In the genomic region with DNA sequence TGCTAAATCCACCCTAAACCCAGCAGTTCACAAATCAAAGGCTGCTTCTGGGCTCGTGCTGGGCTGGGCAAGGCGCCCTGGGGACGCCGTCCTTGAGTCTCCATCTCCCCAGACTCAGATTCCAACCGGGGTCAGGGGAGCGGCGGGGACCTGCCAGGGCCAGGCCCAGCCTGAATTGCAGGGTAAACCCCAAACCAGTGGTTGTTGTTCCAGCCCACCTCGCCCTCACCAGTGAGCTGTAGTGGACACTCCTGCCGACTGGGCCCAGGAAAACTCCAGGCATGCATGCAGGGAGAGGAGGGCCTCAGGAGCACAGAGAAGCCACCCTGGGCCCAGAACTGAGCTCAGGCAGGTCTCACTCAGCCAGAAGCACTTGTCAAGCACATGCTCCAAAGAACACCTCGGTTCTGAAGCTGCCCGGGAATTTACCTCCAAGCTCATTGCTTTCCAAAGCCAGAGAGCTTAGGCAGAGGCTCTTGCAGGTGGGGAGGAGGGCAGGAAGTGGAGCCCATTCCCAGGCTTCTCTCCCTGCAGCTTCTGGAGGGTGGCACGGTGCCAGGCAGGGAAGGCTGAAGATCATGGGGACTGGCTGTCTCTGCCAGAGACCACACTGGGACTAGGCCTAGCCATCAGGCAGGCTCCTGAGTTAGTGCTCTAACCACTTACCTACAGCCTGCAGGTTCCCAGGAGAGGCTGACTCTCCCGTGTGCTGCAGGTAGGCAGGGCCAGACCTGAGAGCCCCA, we compare ENCODE assay signal across 16 cellular contexts.
DNase-seq lines count a peak whose midpoint lies in the region; ATAC-seq lines count a peak whose summit lies in the region.
"Had no signal": no experiment of that assay in that cellular context is flagged by ENCODE, and none has a peak within 500 bp of the region (broad histone marks: within the 10 kb centered on the region; RNA-seq: fewer than 3 reads in every experiment).

No MANE protein-coding gene starts in this region.

- no peak overlapping the region for H2AFZ ChIP-seq in neuronal stem cell (ENCODE audit: low read length)

- peak overlapping the region; percentile 50 for H3K9ac ChIP-seq in neuronal stem cell (ENCODE audit: low read depth, low read length, poor library complexity)

- no peak overlapping the region for H3K4me3 ChIP-seq in neuronal stem cell (ENCODE audit: low read length in 2 of 2)
- H3K4me3 ChIP-seq: adrenal gland, tibial nerve had no signal

- H4K8ac ChIP-seq in neuronal stem cell (ENCODE audit: low read depth, low read length), result no peak overlapping the region

- H3K4me2 ChIP-seq in neuronal stem cell (ENCODE audit: insufficient read depth, low read length, poor library complexity, severe bottlenecking), result no peak overlapping the region

- no peaks in the 10 kb centered on the region for H3K9me3 ChIP-seq in neuronal stem cell (replicated peaks in 1 of 2; ENCODE audit: control insufficient read depth in 2 of 2, insufficient read depth in 1 of 2, low read depth in 1 of 2, low read length in 2 of 2)
- H3K9me3 ChIP-seq: tibial nerve had no signal

- H2BK15ac ChIP-seq in neuronal stem cell (ENCODE audit: low read length), result peak overlapping the region; percentile 81

- H3K23ac ChIP-seq in neuronal stem cell (ENCODE audit: low read depth, low read length, poor library complexity), result no peak overlapping the region

- H2BK12ac ChIP-seq in neuronal stem cell (ENCODE audit: low read length), result no peak overlapping the region

- H4K91ac ChIP-seq in neuronal stem cell (ENCODE audit: low read depth, low read length, poor library complexity), result no peak overlapping the region

- no peak for ATAC-seq in GM18502 (IDR thresholded peaks at IDR 0.05; ENCODE audit: poor library complexity, unreplicated experiment)
- ATAC-seq: WTC11 had no signal

- no peaks in the 10 kb centered on the region for H3K36me3 ChIP-seq in neuronal stem cell (replicated peaks in 1 of 2; ENCODE audit: control insufficient read depth in 2 of 2, insufficient read depth in 2 of 2, low read length in 2 of 2)
- H3K36me3 ChIP-seq: adrenal gland, tibial nerve had no signal

- peak; percentile 23 for DNase-seq in NCI-H1694 treated with DMSO at 0.1 percent for 48 hours (lab: John Stamatoyannopoulos, UW)
- DNase-seq in NCI-H1694 (lab: John Stamatoyannopoulos, UW), result no peak
- peak; percentile 4 for DNase-seq in HT1080 (ENCODE audit: low read depth)
- peak; percentile 64 to 75 for DNase-seq in SHP77 (lab: John Stamatoyannopoulos, UW)
- DNase-seq in neuronal stem cell (ENCODE audit: low spot score), result no peak
- no peak for DNase-seq in NCI-H2196 (lab: John Stamatoyannopoulos, UW; ENCODE audit: unreplicated experiment)
- no peak for DNase-seq in GOT3 (lab: John Stamatoyannopoulos, UW)
- DNase-seq: caudate nucleus; effector memory CD4-positive, alpha-beta T cell; NCI-H187 treated with DMSO at 0.1 percent for 48 hours; NK-92 treated with Interleukin-12 subunit alpha and Interleukin-12 subunit beta, amount 100 ng/mL, for 24 hours; stimulated activated naive CD4-positive, alpha-beta T cell had no signal

- H3K4ac ChIP-seq in neuronal stem cell (ENCODE audit: low read length), result no peak overlapping the region

- H3K4me1 ChIP-seq in neuronal stem cell (ENCODE audit: control insufficient read depth in 2 of 2, insufficient read depth in 1 of 2, low read depth in 1 of 2, low read length in 2 of 2), result no peaks in the 10 kb centered on the region
- H3K4me1 ChIP-seq: adrenal gland, tibial nerve had no signal

- no peaks in the 10 kb centered on the region for H3K79me1 ChIP-seq in neuronal stem cell (ENCODE audit: low read depth, low read length)

- peak overlapping the region; percentile 52 for H3K18ac ChIP-seq in neuronal stem cell (ENCODE audit: low read length)

- no peak overlapping the region for H3K14ac ChIP-seq in neuronal stem cell (ENCODE audit: low read length)

- no peak overlapping the region for H2BK5ac ChIP-seq in neuronal stem cell (ENCODE audit: low read length)

- H3K27me3 ChIP-seq in neuronal stem cell (ENCODE audit: control insufficient read depth in 3 of 3, insufficient read depth in 3 of 3, low read depth in 1 of 3, low read length in 3 of 3), result no peaks in the 10 kb centered on the region
- H3K27me3 ChIP-seq: adrenal gland, tibial nerve had no signal

- no peak overlapping the region for H3K27ac ChIP-seq in neuronal stem cell (replicated peaks; ENCODE audit: low read length)
- H3K27ac ChIP-seq: adrenal gland, tibial nerve had no signal

- no peak overlapping the region for H2BK120ac ChIP-seq in neuronal stem cell (ENCODE audit: low read depth, low read length)

- WGBS in neuronal stem cell (ENCODE audit: extremely low coverage in 2 of 2, insufficient read length in 2 of 2, insufficient replicate concordance in 1 of 2), 2 donors, result no CpG with 5 or more reads among the region's 13 CpGs

- H2AK5ac ChIP-seq in neuronal stem cell (ENCODE audit: low read depth, low read length), result peak overlapping the region; percentile 24

Comparison
In these comparisons a context has a peak if more than half of its experiments do, and no peak if none do; other contexts are left out.
1. DNase-seq: peak in NCI-H1694 treated with DMSO at 0.1 percent for 48 hours (single experiment), HT1080 (single experiment) and SHP77 (2 of 2); none in NCI-H1694 (single experiment), neuronal stem cell (single experiment), NCI-H2196 (single experiment) and GOT3 (single experiment).